ENCODE assay signal across 1 cellular context in genomic region chr10:88233870-88234269, GRCh38.
TF ChIP-seq lines count a peak whose summit lies in the region.

No MANE protein-coding gene starts in this region.

TF ChIP-seq in H1, 55 proteins besides CTCF, POLR2A, EP300 and RAD21 (continued from another document):
- TF ChIP-seq, protein P1, sequence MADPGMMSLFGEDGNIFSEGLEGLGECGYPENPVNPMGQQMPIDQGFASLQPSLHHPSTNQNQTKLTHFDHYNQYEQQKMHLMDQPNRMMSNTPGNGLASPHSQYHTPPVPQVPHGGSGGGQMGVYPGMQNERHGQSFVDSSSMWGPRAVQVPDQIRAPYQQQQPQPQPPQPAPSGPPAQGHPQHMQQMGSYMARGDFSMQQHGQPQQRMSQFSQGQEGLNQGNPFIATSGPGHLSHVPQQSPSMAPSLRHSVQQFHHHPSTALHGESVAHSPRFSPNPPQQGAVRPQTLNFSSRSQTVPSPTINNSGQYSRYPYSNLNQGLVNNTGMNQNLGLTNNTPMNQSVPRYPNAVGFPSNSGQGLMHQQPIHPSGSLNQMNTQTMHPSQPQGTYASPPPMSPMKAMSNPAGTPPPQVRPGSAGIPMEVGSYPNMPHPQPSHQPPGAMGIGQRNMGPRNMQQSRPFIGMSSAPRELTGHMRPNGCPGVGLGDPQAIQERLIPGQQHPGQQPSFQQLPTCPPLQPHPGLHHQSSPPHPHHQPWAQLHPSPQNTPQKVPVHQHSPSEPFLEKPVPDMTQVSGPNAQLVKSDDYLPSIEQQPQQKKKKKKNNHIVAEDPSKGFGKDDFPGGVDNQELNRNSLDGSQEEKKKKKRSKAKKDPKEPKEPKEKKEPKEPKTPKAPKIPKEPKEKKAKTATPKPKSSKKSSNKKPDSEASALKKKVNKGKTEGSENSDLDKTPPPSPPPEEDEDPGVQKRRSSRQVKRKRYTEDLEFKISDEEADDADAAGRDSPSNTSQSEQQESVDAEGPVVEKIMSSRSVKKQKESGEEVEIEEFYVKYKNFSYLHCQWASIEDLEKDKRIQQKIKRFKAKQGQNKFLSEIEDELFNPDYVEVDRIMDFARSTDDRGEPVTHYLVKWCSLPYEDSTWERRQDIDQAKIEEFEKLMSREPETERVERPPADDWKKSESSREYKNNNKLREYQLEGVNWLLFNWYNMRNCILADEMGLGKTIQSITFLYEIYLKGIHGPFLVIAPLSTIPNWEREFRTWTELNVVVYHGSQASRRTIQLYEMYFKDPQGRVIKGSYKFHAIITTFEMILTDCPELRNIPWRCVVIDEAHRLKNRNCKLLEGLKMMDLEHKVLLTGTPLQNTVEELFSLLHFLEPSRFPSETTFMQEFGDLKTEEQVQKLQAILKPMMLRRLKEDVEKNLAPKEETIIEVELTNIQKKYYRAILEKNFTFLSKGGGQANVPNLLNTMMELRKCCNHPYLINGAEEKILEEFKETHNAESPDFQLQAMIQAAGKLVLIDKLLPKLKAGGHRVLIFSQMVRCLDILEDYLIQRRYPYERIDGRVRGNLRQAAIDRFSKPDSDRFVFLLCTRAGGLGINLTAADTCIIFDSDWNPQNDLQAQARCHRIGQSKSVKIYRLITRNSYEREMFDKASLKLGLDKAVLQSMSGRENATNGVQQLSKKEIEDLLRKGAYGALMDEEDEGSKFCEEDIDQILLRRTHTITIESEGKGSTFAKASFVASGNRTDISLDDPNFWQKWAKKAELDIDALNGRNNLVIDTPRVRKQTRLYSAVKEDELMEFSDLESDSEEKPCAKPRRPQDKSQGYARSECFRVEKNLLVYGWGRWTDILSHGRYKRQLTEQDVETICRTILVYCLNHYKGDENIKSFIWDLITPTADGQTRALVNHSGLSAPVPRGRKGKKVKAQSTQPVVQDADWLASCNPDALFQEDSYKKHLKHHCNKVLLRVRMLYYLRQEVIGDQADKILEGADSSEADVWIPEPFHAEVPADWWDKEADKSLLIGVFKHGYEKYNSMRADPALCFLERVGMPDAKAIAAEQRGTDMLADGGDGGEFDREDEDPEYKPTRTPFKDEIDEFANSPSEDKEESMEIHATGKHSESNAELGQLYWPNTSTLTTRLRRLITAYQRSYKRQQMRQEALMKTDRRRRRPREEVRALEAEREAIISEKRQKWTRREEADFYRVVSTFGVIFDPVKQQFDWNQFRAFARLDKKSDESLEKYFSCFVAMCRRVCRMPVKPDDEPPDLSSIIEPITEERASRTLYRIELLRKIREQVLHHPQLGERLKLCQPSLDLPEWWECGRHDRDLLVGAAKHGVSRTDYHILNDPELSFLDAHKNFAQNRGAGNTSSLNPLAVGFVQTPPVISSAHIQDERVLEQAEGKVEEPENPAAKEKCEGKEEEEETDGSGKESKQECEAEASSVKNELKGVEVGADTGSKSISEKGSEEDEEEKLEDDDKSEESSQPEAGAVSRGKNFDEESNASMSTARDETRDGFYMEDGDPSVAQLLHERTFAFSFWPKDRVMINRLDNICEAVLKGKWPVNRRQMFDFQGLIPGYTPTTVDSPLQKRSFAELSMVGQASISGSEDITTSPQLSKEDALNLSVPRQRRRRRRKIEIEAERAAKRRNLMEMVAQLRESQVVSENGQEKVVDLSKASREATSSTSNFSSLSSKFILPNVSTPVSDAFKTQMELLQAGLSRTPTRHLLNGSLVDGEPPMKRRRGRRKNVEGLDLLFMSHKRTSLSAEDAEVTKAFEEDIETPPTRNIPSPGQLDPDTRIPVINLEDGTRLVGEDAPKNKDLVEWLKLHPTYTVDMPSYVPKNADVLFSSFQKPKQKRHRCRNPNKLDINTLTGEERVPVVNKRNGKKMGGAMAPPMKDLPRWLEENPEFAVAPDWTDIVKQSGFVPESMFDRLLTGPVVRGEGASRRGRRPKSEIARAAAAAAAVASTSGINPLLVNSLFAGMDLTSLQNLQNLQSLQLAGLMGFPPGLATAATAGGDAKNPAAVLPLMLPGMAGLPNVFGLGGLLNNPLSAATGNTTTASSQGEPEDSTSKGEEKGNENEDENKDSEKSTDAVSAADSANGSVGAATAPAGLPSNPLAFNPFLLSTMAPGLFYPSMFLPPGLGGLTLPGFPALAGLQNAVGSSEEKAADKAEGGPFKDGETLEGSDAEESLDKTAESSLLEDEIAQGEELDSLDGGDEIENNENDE (IDR thresholded peaks at IDR 0.05; ENCODE audit: insufficient replicate concordance, low read length) = no peak
